ENCODE assay signal across 11 cellular contexts in the genomic region with DNA sequence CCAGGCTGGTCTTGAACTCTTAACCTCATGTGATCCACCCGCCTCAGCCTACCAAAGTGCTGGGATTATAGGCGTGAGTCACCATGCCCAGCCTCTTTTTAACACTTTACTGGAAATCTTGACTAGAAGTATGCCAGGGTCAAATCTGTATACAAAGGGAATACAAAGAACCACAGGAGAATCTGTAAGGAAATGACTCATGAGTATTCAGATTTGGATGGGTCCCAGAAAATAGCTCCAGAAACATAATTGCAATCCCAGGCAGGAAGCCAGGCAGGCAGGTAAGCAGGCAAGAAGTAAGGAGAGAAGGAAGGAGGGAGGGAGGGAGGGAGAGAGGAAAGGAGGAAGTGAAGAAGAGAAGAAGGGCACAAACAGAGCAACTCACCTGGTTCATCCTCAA. TPM values are rescaled to one million over a fixed set of nuclear protein-coding genes. Genes with fewer than 3 reads are reported as not detected.
DNase-seq lines count a peak whose midpoint lies in the region; ATAC-seq and TF ChIP-seq lines count a peak whose summit lies in the region.
"Had no signal": no experiment of that assay in that cellular context is flagged by ENCODE, and none has a peak within 500 bp of the region (broad histone marks: within the 10 kb centered on the region; RNA-seq: fewer than 3 reads in every experiment).

No MANE protein-coding gene starts in this region.

- peaks cover 0 to 20% (median 0%) of the 10 kb centered on the region in 11 experiments; a peak in 5 of 22 replicates for H4K20me1 ChIP-seq in BLaER1 treated with 17β-estradiol and CSF1 and Interleukin-3, amounts not matched to agents 10 nM and 100 nM

- no peaks in the 10 kb centered on the region for H3K36me3 ChIP-seq in BLaER1 treated with 17β-estradiol and CSF1 and Interleukin-3, amounts not matched to agents 10 nM and 100 nM
- H3K36me3 ChIP-seq in spleen: no peaks in the 10 kb centered on the region

- no peak overlapping the region for H3K4me3 ChIP-seq in BLaER1 treated with 17β-estradiol and CSF1 and Interleukin-3, amounts not matched to agents 10 nM and 100 nM
- H3K4me3 ChIP-seq in astrocyte of the spinal cord (ENCODE audit: low read depth, low read length) (no peak overlapping the region), spleen (no peak overlapping the region)

- no peak for TF ChIP-seq POLR2A in spleen (IDR thresholded peaks at IDR 0.05)

- H3K9me3 ChIP-seq in BLaER1 treated with 17β-estradiol and CSF1 and Interleukin-3, amounts not matched to agents 10 nM and 100 nM (replicated peaks in 1 of 11): 0 out of 22 replicates have a peak, but pooled peaks cover 0 to 3% (median 0%) of the 10 kb centered on the region in 11 experiments
- no peaks in the 10 kb centered on the region for H3K9me3 ChIP-seq in spleen

- H3K27ac ChIP-seq in BLaER1 treated with 17β-estradiol and CSF1 and Interleukin-3, amounts not matched to agents 10 nM and 100 nM: no peak overlapping the region
- H3K27ac ChIP-seq in spleen: no peak overlapping the region

- no peaks in the 10 kb centered on the region for H3K27me3 ChIP-seq in BLaER1 treated with 17β-estradiol and CSF1 and Interleukin-3, amounts not matched to agents 10 nM and 100 nM
- no peaks in the 10 kb centered on the region for H3K27me3 ChIP-seq in spleen (replicated peaks in 1 of 7)

- no peak for TF ChIP-seq CTCF in astrocyte of the spinal cord (IDR thresholded peaks at IDR 0.05; ENCODE audit: low read depth, low read length)
- no peak for TF ChIP-seq CTCF in spleen (IDR thresholded peaks at IDR 0.05 in 8 of 11, conservative IDR thresholded peaks at IDR 0.05 in 3 of 11)

- peak; percentile 75 for DNase-seq in LoVo (ENCODE audit: low spot score)
- peak; percentile 95 for DNase-seq in astrocyte of the spinal cord (ENCODE audit: low read depth, low spot score)
- peak; percentile 70 for DNase-seq in kidney glomerular epithelial cell (lab: John Stamatoyannopoulos, UW)
- no peak for DNase-seq in OCI-M2 (lab: John Stamatoyannopoulos, UW; ENCODE audit: unreplicated experiment)
- DNase-seq in spleen: no peak
- DNase-seq: NCI-H526; stimulated activated naive CD4-positive, alpha-beta T cell; T-helper 2 cell had no signal

- H3K4me2 ChIP-seq in BLaER1 treated with 17β-estradiol and CSF1 and Interleukin-3, amounts not matched to agents 10 nM and 100 nM: peak overlapping the region in 6 of 11 experiments; percentile 10 to 57 (median 40); a peak in 10 of 22 replicates

- in situ Hi-C loops in astrocyte of the spinal cord (cut with HindIII; ENCODE audit: low sequenced_read_pairs): no loop called here

- ATAC-seq in GM18873 (IDR thresholded peaks at IDR 0.05; ENCODE audit: low FRiP score, unreplicated experiment) (no peak), HG02852 (IDR thresholded peaks at IDR 0.05; ENCODE audit: unreplicated experiment) (no peak)

- 57 to 78% (median 64%) methylated on average over 2 of the region's 2 CpGs for WGBS in spleen, 5 donors

- no peak overlapping the region for H3K9ac ChIP-seq in BLaER1 treated with 17β-estradiol and CSF1 and Interleukin-3, amounts not matched to agents 10 nM and 100 nM

- H3K4me1 ChIP-seq in BLaER1 treated with 17β-estradiol and CSF1 and Interleukin-3, amounts not matched to agents 10 nM and 100 nM: peaks cover 25 to 51% (median 33%) of the 10 kb centered on the region in 10 experiments
- peaks cover 0 to 7% (median 0%) of the 10 kb centered on the region in 6 donors for H3K4me1 ChIP-seq in spleen

- intact Hi-C loops in spleen (cut with DNase I; ENCODE audit: low total_unique reads): no loop called here

RNA-seq across cellular contexts. Expression of a gene that starts 22.8 kb away (rescaled TPM):
- 10 to 100 TPM; 13.3 to 35.0 (median 21.6) TPM for total RNA-seq in spleen
- polyA plus RNA-seq in spleen: 1 to 10 TPM; 1.9 to 3.3 (median 2.1) TPM

Comparison
In these comparisons a context has a peak if more than half of its experiments do, and no peak if none do; other contexts are left out.
1. DNase-seq: peak in LoVo (single experiment), astrocyte of the spinal cord (single experiment) and kidney glomerular epithelial cell (single experiment); none in OCI-M2 (single experiment) and spleen (single experiment).